Comparison of ENCODE assay signal across 8 cellular contexts in the genomic region with DNA sequence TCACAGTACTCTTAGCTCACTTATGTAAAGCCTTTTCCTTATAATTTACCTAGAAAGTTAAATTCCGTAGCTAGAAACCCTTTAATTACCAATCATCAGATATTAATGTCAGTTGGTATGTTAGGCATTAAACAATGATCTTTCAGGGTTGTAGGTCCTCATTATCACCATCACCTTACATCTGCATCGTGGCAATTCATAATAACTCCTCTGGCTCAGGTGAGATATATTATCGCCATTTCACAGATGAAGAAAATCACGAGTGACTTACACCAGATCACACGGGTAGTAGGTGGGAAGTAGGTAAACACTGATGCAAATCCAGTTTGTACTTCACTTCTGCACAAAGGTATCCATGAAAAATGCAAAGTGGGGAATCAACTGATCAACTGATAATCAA. TPM values are rescaled to one million over a fixed set of nuclear protein-coding genes. Genes with fewer than 3 reads are reported as not detected.
A peak's percentile ranks its signal among the peaks of the same experiment; 100 is the strongest.
DNase-seq lines count a peak whose midpoint lies in the region; ATAC-seq and TF ChIP-seq lines count a peak whose summit lies in the region.

No MANE protein-coding gene starts in this region.

- H3K9ac ChIP-seq in BLaER1 treated with 17β-estradiol and CSF1 and Interleukin-3, amounts not matched to agents 10 nM and 100 nM, result peak overlapping the region; percentile 92 to 97 (median 93)

- H3K36me3 Mint-ChIP-seq in activated naive CD8-positive, alpha-beta T cell treated with anti-CD3 and anti-CD28 coated beads, Interleukin-2, amount 10 ng/mL, durations not matched to agents 7 days and 5 days, result peaks cover 3% of the 10 kb centered on the region

- peak overlapping the region; percentile 90 for H3K4me3 Mint-ChIP-seq in activated naive CD8-positive, alpha-beta T cell treated with anti-CD3 and anti-CD28 coated beads, Interleukin-2, amount 10 ng/mL, durations not matched to agents 7 days and 5 days

- H3K4me3 ChIP-seq in BLaER1 treated with 17β-estradiol and CSF1 and Interleukin-3, amounts not matched to agents 10 nM and 100 nM, result peak overlapping the region; percentile 80 to 100 (median 91)
- H3K4me3 ChIP-seq in HFF-Myc (replicated peaks; ENCODE audit: low read depth, low read length), result peak overlapping the region; percentile 79
- peak overlapping the region; percentile 75 to 95 for H3K4me3 ChIP-seq in left lung
- H3K4me3 ChIP-seq in upper lobe of left lung, result peak overlapping the region; percentile 73 to 94 (median 81)

- peaks cover 25 to 36% (median 30%) of the 10 kb centered on the region in 10 experiments for H3K4me1 ChIP-seq in BLaER1 treated with 17β-estradiol and CSF1 and Interleukin-3, amounts not matched to agents 10 nM and 100 nM
- H3K4me1 ChIP-seq in left lung, result peaks cover 6 to 24% of the 10 kb centered on the region in 2 donors
- peaks cover 8 to 24% (median 16%) of the 10 kb centered on the region in 4 donors for H3K4me1 ChIP-seq in upper lobe of left lung

- TF ChIP-seq CTCF in HFF-Myc (IDR thresholded peaks at IDR 0.05; ENCODE audit: low read depth, low read length, missing control alignments), result no peak
- no peak for TF ChIP-seq CTCF in left lung (IDR thresholded peaks at IDR 0.05)
- TF ChIP-seq CTCF in upper lobe of left lung (IDR thresholded peaks at IDR 0.05), result no peak

- DNase-seq in HFF-Myc (ENCODE audit: extremely low read depth, low read depth) (no peak), left lung (no peak), upper lobe of left lung (no peak), HuH-7 (ENCODE audit: low spot score) (no peak)
- DNase-seq in activated naive CD8-positive, alpha-beta T cell treated with anti-CD3 and anti-CD28 coated beads, Interleukin-2, amount 10 ng/mL, durations not matched to agents 7 days and 5 days, result no peak
- no peak for DNase-seq in effector CD4-positive, alpha-beta T cell

- no peaks in the 10 kb centered on the region for H3K9me3 ChIP-seq in BLaER1 treated with 17β-estradiol and CSF1 and Interleukin-3, amounts not matched to agents 10 nM and 100 nM (replicated peaks in 1 of 11)
- no peaks in the 10 kb centered on the region for H3K9me3 ChIP-seq in left lung
- no peaks in the 10 kb centered on the region for H3K9me3 ChIP-seq in upper lobe of left lung

- TF ChIP-seq POLR2A in upper lobe of left lung (IDR thresholded peaks at IDR 0.05), result no peak

- POLR2A ChIA-PET in activated naive CD8-positive, alpha-beta T cell treated with anti-CD3 and anti-CD28 coated beads, Interleukin-2, amount 10 ng/mL, durations not matched to agents 7 days and 5 days (lab: Charles Lee), result interaction anchor here (1.0 to 2.4 kb wide), 11 partner anchors 11 to 252 kb away, joined by 3 to 18 read pairs (median 4); partner anchors contain the start of genes ABCB10, TAF5L and URB2

- ATAC-seq in activated naive CD8-positive, alpha-beta T cell treated with anti-CD3 and anti-CD28 coated beads, Interleukin-2, amount 10 ng/mL, durations not matched to agents 7 days and 5 days (ENCODE audit: low read depth), result no peak
- ATAC-seq in left lung (peak; percentile 1), upper lobe of left lung (ENCODE audit: low FRiP score in 2 of 2) (no peak), GM19463 (IDR thresholded peaks at IDR 0.05; ENCODE audit: unreplicated experiment) (no peak)

- H3K9me3 Mint-ChIP-seq in activated naive CD8-positive, alpha-beta T cell treated with anti-CD3 and anti-CD28 coated beads, Interleukin-2, amount 10 ng/mL, durations not matched to agents 7 days and 5 days, result no peaks in the 10 kb centered on the region

- no peaks in the 10 kb centered on the region for H3K27me3 Mint-ChIP-seq in activated naive CD8-positive, alpha-beta T cell treated with anti-CD3 and anti-CD28 coated beads, Interleukin-2, amount 10 ng/mL, durations not matched to agents 7 days and 5 days

- intact Hi-C loops in left lung (cut with DNase I), result no loop called here

- no peak for TF ChIP-seq EP300 in upper lobe of left lung (IDR thresholded peaks at IDR 0.05)

- H3K36me3 ChIP-seq in BLaER1 treated with 17β-estradiol and CSF1 and Interleukin-3, amounts not matched to agents 10 nM and 100 nM, result peaks cover 16 to 36% (median 25%) of the 10 kb centered on the region in 11 experiments; a peak in 20 of 22 replicates
- H3K36me3 ChIP-seq in left lung (peaks cover 0 to 16% of the 10 kb centered on the region in 2 donors), upper lobe of left lung (peaks cover 0 to 7% (median 2%) of the 10 kb centered on the region in 4 donors)

- WGBS in upper lobe of left lung, 2 donors, result 4 to 7% methylated on average over 5 of the region's 5 CpGs

- peaks cover 0 to 12% (median 0%) of the 10 kb centered on the region in 11 experiments; a peak in 4 of 22 replicates for H4K20me1 ChIP-seq in BLaER1 treated with 17β-estradiol and CSF1 and Interleukin-3, amounts not matched to agents 10 nM and 100 nM

- peak overlapping the region; percentile 86 to 95 (median 91) for H3K27ac ChIP-seq in BLaER1 treated with 17β-estradiol and CSF1 and Interleukin-3, amounts not matched to agents 10 nM and 100 nM
- peak overlapping the region; percentile 91 to 96 for H3K27ac ChIP-seq in left lung
- peak overlapping the region; percentile 92 to 94 (median 93) for H3K27ac ChIP-seq in upper lobe of left lung

- H3K27me3 ChIP-seq in BLaER1 treated with 17β-estradiol and CSF1 and Interleukin-3, amounts not matched to agents 10 nM and 100 nM, result no peaks in the 10 kb centered on the region
- no peaks in the 10 kb centered on the region for H3K27me3 ChIP-seq in left lung
- H3K27me3 ChIP-seq in upper lobe of left lung, result no peaks in the 10 kb centered on the region

- H3K27ac Mint-ChIP-seq in activated naive CD8-positive, alpha-beta T cell treated with anti-CD3 and anti-CD28 coated beads, Interleukin-2, amount 10 ng/mL, durations not matched to agents 7 days and 5 days, result peak overlapping the region; percentile 95

- peak overlapping the region; percentile 79 to 96 (median 90) for H3K4me2 ChIP-seq in BLaER1 treated with 17β-estradiol and CSF1 and Interleukin-3, amounts not matched to agents 10 nM and 100 nM

- H3K4me1 Mint-ChIP-seq in activated naive CD8-positive, alpha-beta T cell treated with anti-CD3 and anti-CD28 coated beads, Interleukin-2, amount 10 ng/mL, durations not matched to agents 7 days and 5 days, result peaks cover 20% of the 10 kb centered on the region

RNA-seq across cellular contexts. Expression of gene NUP133, which starts 0.6 kb away (rescaled TPM):
- total RNA-seq in activated naive CD8-positive, alpha-beta T cell treated with anti-CD3 and anti-CD28 coated beads, Interleukin-2, amount 10 ng/mL, durations not matched to agents 7 days and 5 days, result 10 to 100 TPM; 42.9 to 47.8 TPM
- total RNA-seq in left lung (10 to 100 TPM; 30.2 to 30.9 TPM), upper lobe of left lung (10 to 100 TPM in 5 of 6 donors, 1 to 10 TPM in 1; 6.2 to 71.2 (median 28.3) TPM)

RNA-seq across cellular contexts. Expression of gene ABCB10, which starts 51.0 kb away (rescaled TPM):
- total RNA-seq in activated naive CD8-positive, alpha-beta T cell treated with anti-CD3 and anti-CD28 coated beads, Interleukin-2, amount 10 ng/mL, durations not matched to agents 7 days and 5 days, result 10 to 100 TPM; 26.5 to 29.8 TPM
- total RNA-seq in left lung (10 to 100 TPM; 16.4 to 25.6 TPM), upper lobe of left lung (10 to 100 TPM; 11.1 to 21.3 (median 17.7) TPM)
